21 cellular contexts compared by ENCODE assay signal in the genomic region with DNA sequence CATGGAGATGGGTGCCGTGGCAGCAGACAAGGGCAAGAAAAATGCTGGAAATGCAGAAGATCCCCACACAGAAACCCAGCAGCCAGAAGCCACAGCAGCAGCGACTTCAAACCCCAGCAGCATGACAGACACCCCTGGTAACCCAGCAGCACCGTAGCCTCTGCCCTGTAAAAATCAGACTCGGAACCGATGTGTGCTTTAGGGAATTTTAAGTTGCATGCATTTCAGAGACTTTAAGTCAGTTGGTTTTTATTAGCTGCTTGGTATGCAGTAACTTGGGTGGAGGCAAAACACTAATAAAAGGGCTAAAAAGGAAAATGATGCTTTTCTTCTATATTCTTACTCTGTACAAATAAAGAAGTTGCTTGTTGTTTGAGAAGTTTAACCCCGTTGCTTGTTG. TPM values are rescaled to one million over a fixed set of nuclear protein-coding genes. Genes with fewer than 3 reads are reported as not detected.
DNase-seq lines count a peak whose midpoint lies in the region; ATAC-seq and TF ChIP-seq lines count a peak whose summit lies in the region.
"Had no signal": no experiment of that assay in that cellular context is flagged by ENCODE, and none has a peak within 500 bp of the region (broad histone marks: within the 10 kb centered on the region; RNA-seq: fewer than 3 reads in every experiment).

No MANE protein-coding gene starts in this region.

- no peaks in the 10 kb centered on the region for H3K9me3 Mint-ChIP-seq in stimulated activated naive CD8-positive, alpha-beta T cell treated with anti-CD3 and anti-CD28 coated beads, Interleukin-15, Interleukin-2, amounts not matched to agents 100 ng/mL and 50 ng/mL, for 24 hours
- H3K9me3 Mint-ChIP-seq in stimulated activated naive CD8-positive, alpha-beta T cell treated with anti-CD3 and anti-CD28 coated beads, Interleukin-15, amount 100 ng/mL, for 72 hours = no peaks in the 10 kb centered on the region
- no peaks in the 10 kb centered on the region for H3K9me3 Mint-ChIP-seq in central memory CD8-positive, alpha-beta T cell
- H3K9me3 Mint-ChIP-seq: CD4-positive, alpha-beta T cell had no signal

- H3K4me3 Mint-ChIP-seq in stimulated activated naive CD8-positive, alpha-beta T cell treated with anti-CD3 and anti-CD28 coated beads, Interleukin-15, Interleukin-2, amounts not matched to agents 100 ng/mL and 50 ng/mL, for 24 hours = no peak overlapping the region
- H3K4me3 Mint-ChIP-seq in stimulated activated naive CD8-positive, alpha-beta T cell treated with anti-CD3 and anti-CD28 coated beads, Interleukin-15, amount 100 ng/mL, for 72 hours = no peak overlapping the region
- H3K4me3 Mint-ChIP-seq in central memory CD8-positive, alpha-beta T cell = no peak overlapping the region
- H3K4me3 Mint-ChIP-seq: CD4-positive, alpha-beta T cell had no signal

- CTCF ChIA-PET in PC-9 (lab: Charles Lee) = no interaction called here

- H3K27me3 Mint-ChIP-seq in stimulated activated naive CD8-positive, alpha-beta T cell treated with anti-CD3 and anti-CD28 coated beads, Interleukin-15, Interleukin-2, amounts not matched to agents 100 ng/mL and 50 ng/mL, for 24 hours = no peaks in the 10 kb centered on the region
- H3K27me3 Mint-ChIP-seq in stimulated activated naive CD8-positive, alpha-beta T cell treated with anti-CD3 and anti-CD28 coated beads, Interleukin-15, amount 100 ng/mL, for 72 hours = no peaks in the 10 kb centered on the region
- peaks cover 7% of the 10 kb centered on the region for H3K27me3 Mint-ChIP-seq in central memory CD8-positive, alpha-beta T cell
- H3K27me3 Mint-ChIP-seq: CD4-positive, alpha-beta T cell had no signal

- H3K27ac ChIP-seq in PC-9 = peak overlapping the region; percentile 34

- DNase-seq in stimulated activated naive CD8-positive, alpha-beta T cell treated with anti-CD3 and anti-CD28 coated beads, Interleukin-15, amount 100 ng/mL, for 72 hours = no peak
- DNase-seq in PC-9 (no peak), ACHN (no peak), HPDE6-E6E7 (ENCODE audit: extremely low spot score) (no peak), C1 segment of cervical spinal cord (lab: John Stamatoyannopoulos, UW) (no peak)
- no peak for DNase-seq in central memory CD8-positive, alpha-beta T cell (ENCODE audit: low spot score in 2 of 2)
- DNase-seq: BE2C; CD4-positive, alpha-beta T cell; DMS153; KG1; NCI-H1092 treated with DMSO at 0.1 percent for 48 hours; NCI-H1436 treated with DMSO at 0.1 percent for 48 hours; NCI-H2029; NCI-H2171 treated with DMSO at 0.1 percent for 48 hours; NCI-H526; OCI-M1; RPMI8226; SIG-M5; SK-N-SH had no signal

- H3K4me1 Mint-ChIP-seq in stimulated activated naive CD8-positive, alpha-beta T cell treated with anti-CD3 and anti-CD28 coated beads, Interleukin-15, Interleukin-2, amounts not matched to agents 100 ng/mL and 50 ng/mL, for 24 hours (ENCODE audit: low read depth) = peaks cover 22% of the 10 kb centered on the region
- peaks cover 22% of the 10 kb centered on the region for H3K4me1 Mint-ChIP-seq in stimulated activated naive CD8-positive, alpha-beta T cell treated with anti-CD3 and anti-CD28 coated beads, Interleukin-15, amount 100 ng/mL, for 72 hours
- peaks cover 17% of the 10 kb centered on the region for H3K4me1 Mint-ChIP-seq in central memory CD8-positive, alpha-beta T cell

- H3F3A ChIP-seq in PC-9 (ENCODE audit: insufficient read depth, low read depth) = peaks cover 82% of the 10 kb centered on the region

- in situ Hi-C loops in ACHN (cut with HindIII; ENCODE audit: low pct_ligation_motif_present, low pct_unique_long_range_greater_than_20kb, low sequenced_read_pairs) = no loop called here

- no peak overlapping the region for H3K4me2 ChIP-seq in PC-9
- H3K4me2 ChIP-seq: SK-N-SH had no signal

- no peak overlapping the region for H3K4me3 ChIP-seq in PC-9

- peaks cover 70% of the 10 kb centered on the region for H3K4me1 ChIP-seq in PC-9 (replicated peaks; ENCODE audit: insufficient read depth)
- H3K4me1 ChIP-seq: BE2C had no signal

- POLR2A ChIA-PET in PC-9 (lab: Charles Lee; ENCODE audit: unreplicated experiment) = interaction anchor here (0.6 kb wide), 1 partner anchor 26 kb away, joined by 6 read pairs; a partner anchor contains a TSS

- ATAC-seq in stimulated activated naive CD8-positive, alpha-beta T cell treated with anti-CD3 and anti-CD28 coated beads, Interleukin-15, amount 100 ng/mL, for 72 hours = no peak
- ATAC-seq in central memory CD8-positive, alpha-beta T cell (replicated peaks; ENCODE audit: extremely low read depth, poor library complexity, severe bottlenecking) = no peak
- ATAC-seq in HG02588 (IDR thresholded peaks at IDR 0.05; ENCODE audit: unreplicated experiment) = no peak

- H3K27ac Mint-ChIP-seq in stimulated activated naive CD8-positive, alpha-beta T cell treated with anti-CD3 and anti-CD28 coated beads, Interleukin-15, Interleukin-2, amounts not matched to agents 100 ng/mL and 50 ng/mL, for 24 hours = peak overlapping the region; percentile 65
- no peak overlapping the region for H3K27ac Mint-ChIP-seq in stimulated activated naive CD8-positive, alpha-beta T cell treated with anti-CD3 and anti-CD28 coated beads, Interleukin-15, amount 100 ng/mL, for 72 hours
- H3K27ac Mint-ChIP-seq in central memory CD8-positive, alpha-beta T cell (ENCODE audit: low read depth) = peak overlapping the region; percentile 84

- H3K9me2 ChIP-seq in PC-9 (ENCODE audit: insufficient read depth) = no peaks in the 10 kb centered on the region
- H3K9me2 ChIP-seq: SK-N-SH had no signal

- no peaks in the 10 kb centered on the region for H3K9me3 ChIP-seq in PC-9 (ENCODE audit: insufficient read depth, low read depth)
- H3K9me3 ChIP-seq: BE2C, SK-N-SH had no signal

- H4K20me1 ChIP-seq in PC-9 (ENCODE audit: insufficient read depth) = no peaks in the 10 kb centered on the region

- TSS peak; percentile 12 for BruUV-seq in PC-9 (replicated peaks; lab: Mats Ljungman, UMichigan)

- H3K36me3 Mint-ChIP-seq in stimulated activated naive CD8-positive, alpha-beta T cell treated with anti-CD3 and anti-CD28 coated beads, Interleukin-15, Interleukin-2, amounts not matched to agents 100 ng/mL and 50 ng/mL, for 24 hours (ENCODE audit: low read depth) = peaks cover 30% of the 10 kb centered on the region
- peaks cover 20% of the 10 kb centered on the region for H3K36me3 Mint-ChIP-seq in central memory CD8-positive, alpha-beta T cell (ENCODE audit: insufficient read depth)

- peaks cover 25% of the 10 kb centered on the region for H3K36me3 ChIP-seq in PC-9 (ENCODE audit: low read depth)

- intact Hi-C loops in PC-9 (cut with micrococcal nuclease; ENCODE audit: unreplicated experiment) = no loop called here

- peaks cover 24% of the 10 kb centered on the region; the same call in 1 of the 2 replicates for H3K79me2 ChIP-seq in PC-9 (ENCODE audit: low read depth)

- H2AFZ ChIP-seq in PC-9 = no peak overlapping the region

- H3K27me3 ChIP-seq in PC-9 (ENCODE audit: insufficient read depth, low read depth) = no peaks in the 10 kb centered on the region
- H3K27me3 ChIP-seq: BE2C had no signal

- no peak for TF ChIP-seq CTCF in PC-9 (conservative IDR thresholded peaks at IDR 0.05)

RNA-seq across cellular contexts. Expression of a gene that starts 25.9 kb away (rescaled TPM):
- total RNA-seq in PC-9 (2021) = 62.7 and 75.7 TPM in 2 replicates

RNA-seq across cellular contexts. Expression of a gene that starts 48.7 kb away (rescaled TPM):
- 11.4 and 12.4 TPM in 2 replicates for total RNA-seq in PC-9 (2021)

Comparison
In these comparisons a context has a peak if more than half of its experiments do, and no peak if none do; other contexts are left out.
1. H3K27ac Mint-ChIP-seq: peak in stimulated activated naive CD8-positive, alpha-beta T cell treated with anti-CD3 and anti-CD28 coated beads, Interleukin-15, Interleukin-2, amounts not matched to agents 100 ng/mL and 50 ng/mL, for 24 hours (single experiment) and central memory CD8-positive, alpha-beta T cell (single experiment); none in stimulated activated naive CD8-positive, alpha-beta T cell treated with anti-CD3 and anti-CD28 coated beads, Interleukin-15, amount 100 ng/mL, for 72 hours (0 of 2).